ENCODE assay signal across 26 cellular contexts in genomic region chr14:79378020-79378419, GRCh38.
DNase-seq lines count a peak whose midpoint lies in the region; ATAC-seq and TF ChIP-seq lines count a peak whose summit lies in the region.
"Had no signal": no experiment of that assay in that cellular context is flagged by ENCODE, and none has a peak within 500 bp of the region (broad histone marks: within the 10 kb centered on the region; RNA-seq: fewer than 3 reads in every experiment).

No MANE protein-coding gene starts in this region.

- H3K36me3 ChIP-seq in iPS DF 6.9 (ENCODE audit: control insufficient read depth, insufficient read depth, low read length), result no peaks in the 10 kb centered on the region
- H3K36me3 ChIP-seq: SJSA1 had no signal

- peaks cover 3% of the 10 kb centered on the region for H3K36me3 Mint-ChIP-seq in WTC11
- peaks cover 1% of the 10 kb centered on the region for H3K36me3 Mint-ChIP-seq in progenitor cell of endocrine pancreas (ENCODE audit: insufficient read depth)
- no peaks in the 10 kb centered on the region for H3K36me3 Mint-ChIP-seq in activated naive CD4-positive, alpha-beta T cell treated with anti-CD3 and anti-CD28 coated beads for 36 hours (ENCODE audit: low read depth)
- H3K36me3 Mint-ChIP-seq: CD8-positive, alpha-beta T cell had no signal

- H3K9me3 Mint-ChIP-seq in WTC11 (peaks cover 17% of the 10 kb centered on the region), progenitor cell of endocrine pancreas (ENCODE audit: low read depth) (no peaks in the 10 kb centered on the region)
- H3K9me3 Mint-ChIP-seq in activated naive CD4-positive, alpha-beta T cell treated with anti-CD3 and anti-CD28 coated beads for 36 hours, result peaks cover 1% of the 10 kb centered on the region

- TF ChIP-seq CTCF in WTC11 (IDR thresholded peaks at IDR 0.05) (no peak), progenitor cell of endocrine pancreas (IDR thresholded peaks at IDR 0.05; ENCODE audit: unreplicated experiment) (no peak)

- H3K27ac Mint-ChIP-seq in WTC11, result peak overlapping the region; percentile 94
- peak overlapping the region; percentile 16 for H3K27ac Mint-ChIP-seq in progenitor cell of endocrine pancreas
- no peak overlapping the region for H3K27ac Mint-ChIP-seq in activated naive CD4-positive, alpha-beta T cell treated with anti-CD3 and anti-CD28 coated beads for 36 hours
- H3K27ac Mint-ChIP-seq: B cell; CD8-positive, alpha-beta T cell had no signal

- H3K4me1 ChIP-seq in iPS DF 6.9 (ENCODE audit: control insufficient read depth, insufficient read depth, low read length), result peaks cover 4% of the 10 kb centered on the region; the same call in 1 of the 2 replicates
- H3K4me1 ChIP-seq: Caco-2, SJSA1 had no signal

- H3K4me3 ChIP-seq in iPS DF 6.9 (ENCODE audit: low read length), result no peak overlapping the region
- H3K4me3 ChIP-seq: PC-9, SJSA1 had no signal

- intact Hi-C loops in cardiac septum (cut with DNase I), result no loop called here
- intact Hi-C loops in activated naive CD4-positive, alpha-beta T cell treated with anti-CD3 and anti-CD28 coated beads for 36 hours (cut with micrococcal nuclease), result loop anchor here (10.0 kb wide), 1 partner anchor 1213 kb away; no protein-coding TSS in a partner anchor

- DNase-seq in DMS79 treated with DMSO at 0.1 percent for 48 hours (lab: John Stamatoyannopoulos, UW), result peak; percentile 78
- no peak for DNase-seq in DMS79 (lab: John Stamatoyannopoulos, UW)
- peak; percentile 14 for DNase-seq in WTC11 (ENCODE audit: low spot score)
- peak; percentile 29 for DNase-seq in iPS DF 6.9 (ENCODE audit: low read depth, low spot score)
- no peak for DNase-seq in progenitor cell of endocrine pancreas (ENCODE audit: low spot score, unreplicated experiment)
- no peak for DNase-seq in cardiac septum (ENCODE audit: low spot score)
- DNase-seq in activated naive CD4-positive, alpha-beta T cell treated with anti-CD3 and anti-CD28 coated beads for 36 hours, result no peak
- DNase-seq: Caco-2; CD8-positive, alpha-beta T cell; HCEC 1CT; Karpas-422; NCI-H1092 treated with DMSO at 0.1 percent for 48 hours; NCI-H1436; NCI-H187; NCI-H2081 treated with DMSO at 0.1 percent for 48 hours; NCI-H524; NCI-H774; NK-92 treated with Interleukin-12 subunit alpha and Interleukin-12 subunit beta, amount 100 ng/mL, for 24 hours; PC-9 had no signal

- H3K4me3 Mint-ChIP-seq in WTC11, result peak overlapping the region; percentile 23
- no peak overlapping the region for H3K4me3 Mint-ChIP-seq in progenitor cell of endocrine pancreas (ENCODE audit: low read depth)
- H3K4me3 Mint-ChIP-seq in activated naive CD4-positive, alpha-beta T cell treated with anti-CD3 and anti-CD28 coated beads for 36 hours, result no peak overlapping the region
- H3K4me3 Mint-ChIP-seq: B cell; CD8-positive, alpha-beta T cell had no signal

- H3K9me3 ChIP-seq in iPS DF 6.9 (ENCODE audit: control insufficient read depth, insufficient read depth, low read length), result no peaks in the 10 kb centered on the region
- H3K9me3 ChIP-seq: Caco-2, SJSA1 had no signal

- ATAC-seq in WTC11, result peak; percentile 87
- no peak for ATAC-seq in esophagus mucosa
- ATAC-seq: CD8-positive, alpha-beta T cell; HepG2; Right ventricle myocardium inferior had no signal

- CTCF ChIA-PET in WTC11 (lab: Charles Lee), result no interaction called here
- CTCF ChIA-PET in activated naive CD4-positive, alpha-beta T cell treated with anti-CD3 and anti-CD28 coated beads for 36 hours (lab: Charles Lee), result no interaction called here

- H3K27me3 ChIP-seq in iPS DF 6.9 (ENCODE audit: control insufficient read depth, insufficient read depth, low read length), result no peaks in the 10 kb centered on the region
- H3K27me3 ChIP-seq: SJSA1 had no signal

- WGBS in iPS DF 6.9 (ENCODE audit: insufficient coverage, insufficient read length), result no CpG with 5 or more reads among the region's 2 CpGs

- no peak overlapping the region for H3K27ac ChIP-seq in iPS DF 6.9 (ENCODE audit: low read length)
- H3K27ac ChIP-seq: 22Rv1, C4-2B, PC-9, SJSA1 had no signal

- POLR2A ChIA-PET in WTC11 (lab: Charles Lee), result no interaction called here

- no peaks in the 10 kb centered on the region for H3K27me3 Mint-ChIP-seq in WTC11 (ENCODE audit: low read depth)
- H3K27me3 Mint-ChIP-seq in progenitor cell of endocrine pancreas, result no peaks in the 10 kb centered on the region
- no peaks in the 10 kb centered on the region for H3K27me3 Mint-ChIP-seq in activated naive CD4-positive, alpha-beta T cell treated with anti-CD3 and anti-CD28 coated beads for 36 hours (ENCODE audit: low read depth)
- H3K27me3 Mint-ChIP-seq: B cell had no signal

- peaks cover 70% of the 10 kb centered on the region for H3K4me1 Mint-ChIP-seq in WTC11
- peaks cover 2% of the 10 kb centered on the region for H3K4me1 Mint-ChIP-seq in progenitor cell of endocrine pancreas (ENCODE audit: low read depth)
- H3K4me1 Mint-ChIP-seq in activated naive CD4-positive, alpha-beta T cell treated with anti-CD3 and anti-CD28 coated beads for 36 hours (ENCODE audit: low read depth), result no peaks in the 10 kb centered on the region
- H3K4me1 Mint-ChIP-seq: B cell had no signal

TF ChIP-seq in WTC11, 78 proteins besides CTCF, POLR2A, EP300 and RAD21:
- no peak for TF ChIP-seq SMAD4 (CRISPR knock-in tag; IDR thresholded peaks at IDR 0.05)
- TF ChIP-seq TEAD1 (CRISPR knock-in tag; IDR thresholded peaks at IDR 0.05), result no peak
- no peak for TF ChIP-seq ATF1 (CRISPR knock-in tag; IDR thresholded peaks at IDR 0.05)
- TF ChIP-seq ZBTB43 (CRISPR knock-in tag; IDR thresholded peaks at IDR 0.05), result no peak
- TF ChIP-seq, protein P1, sequence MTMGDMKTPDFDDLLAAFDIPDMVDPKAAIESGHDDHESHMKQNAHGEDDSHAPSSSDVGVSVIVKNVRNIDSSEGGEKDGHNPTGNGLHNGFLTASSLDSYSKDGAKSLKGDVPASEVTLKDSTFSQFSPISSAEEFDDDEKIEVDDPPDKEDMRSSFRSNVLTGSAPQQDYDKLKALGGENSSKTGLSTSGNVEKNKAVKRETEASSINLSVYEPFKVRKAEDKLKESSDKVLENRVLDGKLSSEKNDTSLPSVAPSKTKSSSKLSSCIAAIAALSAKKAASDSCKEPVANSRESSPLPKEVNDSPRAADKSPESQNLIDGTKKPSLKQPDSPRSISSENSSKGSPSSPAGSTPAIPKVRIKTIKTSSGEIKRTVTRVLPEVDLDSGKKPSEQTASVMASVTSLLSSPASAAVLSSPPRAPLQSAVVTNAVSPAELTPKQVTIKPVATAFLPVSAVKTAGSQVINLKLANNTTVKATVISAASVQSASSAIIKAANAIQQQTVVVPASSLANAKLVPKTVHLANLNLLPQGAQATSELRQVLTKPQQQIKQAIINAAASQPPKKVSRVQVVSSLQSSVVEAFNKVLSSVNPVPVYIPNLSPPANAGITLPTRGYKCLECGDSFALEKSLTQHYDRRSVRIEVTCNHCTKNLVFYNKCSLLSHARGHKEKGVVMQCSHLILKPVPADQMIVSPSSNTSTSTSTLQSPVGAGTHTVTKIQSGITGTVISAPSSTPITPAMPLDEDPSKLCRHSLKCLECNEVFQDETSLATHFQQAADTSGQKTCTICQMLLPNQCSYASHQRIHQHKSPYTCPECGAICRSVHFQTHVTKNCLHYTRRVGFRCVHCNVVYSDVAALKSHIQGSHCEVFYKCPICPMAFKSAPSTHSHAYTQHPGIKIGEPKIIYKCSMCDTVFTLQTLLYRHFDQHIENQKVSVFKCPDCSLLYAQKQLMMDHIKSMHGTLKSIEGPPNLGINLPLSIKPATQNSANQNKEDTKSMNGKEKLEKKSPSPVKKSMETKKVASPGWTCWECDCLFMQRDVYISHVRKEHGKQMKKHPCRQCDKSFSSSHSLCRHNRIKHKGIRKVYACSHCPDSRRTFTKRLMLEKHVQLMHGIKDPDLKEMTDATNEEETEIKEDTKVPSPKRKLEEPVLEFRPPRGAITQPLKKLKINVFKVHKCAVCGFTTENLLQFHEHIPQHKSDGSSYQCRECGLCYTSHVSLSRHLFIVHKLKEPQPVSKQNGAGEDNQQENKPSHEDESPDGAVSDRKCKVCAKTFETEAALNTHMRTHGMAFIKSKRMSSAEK (CRISPR knock-in tag; IDR thresholded peaks at IDR 0.05; ENCODE audit: borderline replicate concordance), result no peak
- TF ChIP-seq, protein P2, sequence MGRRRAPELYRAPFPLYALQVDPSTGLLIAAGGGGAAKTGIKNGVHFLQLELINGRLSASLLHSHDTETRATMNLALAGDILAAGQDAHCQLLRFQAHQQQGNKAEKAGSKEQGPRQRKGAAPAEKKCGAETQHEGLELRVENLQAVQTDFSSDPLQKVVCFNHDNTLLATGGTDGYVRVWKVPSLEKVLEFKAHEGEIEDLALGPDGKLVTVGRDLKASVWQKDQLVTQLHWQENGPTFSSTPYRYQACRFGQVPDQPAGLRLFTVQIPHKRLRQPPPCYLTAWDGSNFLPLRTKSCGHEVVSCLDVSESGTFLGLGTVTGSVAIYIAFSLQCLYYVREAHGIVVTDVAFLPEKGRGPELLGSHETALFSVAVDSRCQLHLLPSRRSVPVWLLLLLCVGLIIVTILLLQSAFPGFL (CRISPR knock-in tag; IDR thresholded peaks at IDR 0.05; ENCODE audit: borderline replicate concordance), result no peak

Comparison
In these comparisons a context has a peak if more than half of its experiments do, and no peak if none do; other contexts are left out.
1. DNase-seq: peak in DMS79 treated with DMSO at 0.1 percent for 48 hours (single experiment), WTC11 (single experiment) and iPS DF 6.9 (single experiment); none in DMS79 (single experiment), progenitor cell of endocrine pancreas (single experiment), cardiac septum (single experiment) and activated naive CD4-positive, alpha-beta T cell treated with anti-CD3 and anti-CD28 coated beads for 36 hours (single experiment).